26 cellular contexts compared by ENCODE assay signal in genomic region chr5:34772691-34773090, GRCh38.
"Had no signal": no experiment of that assay in that cellular context is flagged by ENCODE, and none has a peak within 500 bp of the region (broad histone marks: within the 10 kb centered on the region; RNA-seq: fewer than 3 reads in every experiment).

No MANE protein-coding gene starts in this region.

- H3K27me3 ChIP-seq: colonic mucosa, esophagus muscularis mucosa, foreskin keratinocyte, gastroesophageal sphincter, heart left ventricle, suprapubic skin, transverse colon, vagina had no signal

- H3K36me3 ChIP-seq: colonic mucosa, gastroesophageal sphincter, heart left ventricle, suprapubic skin, transverse colon, vagina had no signal

- H3K27ac ChIP-seq: colonic mucosa, esophagus muscularis mucosa, foreskin keratinocyte, gastroesophageal sphincter, heart left ventricle, psoas muscle, skin epidermis, suprapubic skin, transverse colon, vagina had no signal

- ATAC-seq: foreskin keratinocyte; gastroesophageal sphincter; heart left ventricle; left cardiac atrium; left ventricle myocardium superior; naive thymus-derived CD4-positive, alpha-beta T cell; psoas muscle; right cardiac atrium; stimulated activated naive B cell treated with anti-CD40 and anti-IgM and Interleukin-4, amounts not matched to agents 10 μg/mL and 1 μg/mL and 100 μg/mL, for 72 hours had no signal

- H3K4me1 ChIP-seq: colonic mucosa, foreskin keratinocyte, psoas muscle, transverse colon had no signal

- DNase-seq: colonic mucosa; effector memory CD4-positive, alpha-beta T cell; foreskin keratinocyte; heart left ventricle; hippocampal formation; left cardiac atrium; left ventricle myocardium superior; midbrain; naive thymus-derived CD4-positive, alpha-beta T cell; nephron progenitor cell; nucleus accumbens; psoas muscle; right cardiac atrium; stimulated activated CD4-positive, alpha-beta T cell treated with anti-CD3 and anti-CD28 coated beads, Interleukin-15, amount 100 ng/mL, for 24 hours; stimulated activated CD4-positive, alpha-beta T cell treated with anti-CD3 and anti-CD28 coated beads, Interleukin-2, amount 100 ng/mL, for 48 hours; stimulated activated naive B cell treated with anti-CD40 and anti-IgM and Interleukin-4, amounts not matched to agents 10 μg/mL and 1 μg/mL and 100 μg/mL, for 72 hours; transverse colon had no signal

- H3K4me3 ChIP-seq: colonic mucosa, esophagus muscularis mucosa, gastroesophageal sphincter, heart left ventricle, lung, psoas muscle, skin epidermis, suprapubic skin, transverse colon, vagina had no signal

- H3K4me1 Mint-ChIP-seq: memory B cell; naive thymus-derived CD4-positive, alpha-beta T cell; nephron progenitor cell had no signal

- H3K4me3 Mint-ChIP-seq: dendritic cell treated with granulocyte-macrophage colony-stimulating factor and Interleukin-4, amounts not matched to agents 40 ng/mL and 50 ng/mL, for 4 days; memory B cell; naive thymus-derived CD4-positive, alpha-beta T cell; nephron progenitor cell; stimulated activated naive B cell treated with anti-CD40 and anti-IgM and Interleukin-4, amounts not matched to agents 10 μg/mL and 1 μg/mL and 100 μg/mL, for 72 hours; stimulated activated naive CD8-positive, alpha-beta T cell treated with anti-CD3 and anti-CD28 coated beads, Interleukin-15, Interleukin-2, amounts not matched to agents 100 ng/mL and 50 ng/mL, for 24 hours had no signal

- H3K36me3 Mint-ChIP-seq: memory B cell had no signal

- H3K27ac Mint-ChIP-seq: dendritic cell treated with granulocyte-macrophage colony-stimulating factor and Interleukin-4, amounts not matched to agents 40 ng/mL and 50 ng/mL, for 4 days; memory B cell; naive thymus-derived CD4-positive, alpha-beta T cell; nephron progenitor cell; stimulated activated naive B cell treated with anti-CD40 and anti-IgM and Interleukin-4, amounts not matched to agents 10 μg/mL and 1 μg/mL and 100 μg/mL, for 72 hours; stimulated activated naive CD8-positive, alpha-beta T cell treated with anti-CD3 and anti-CD28 coated beads, Interleukin-15, Interleukin-2, amounts not matched to agents 100 ng/mL and 50 ng/mL, for 24 hours had no signal

- H3K9me3 ChIP-seq: colonic mucosa, psoas muscle, suprapubic skin, transverse colon, vagina had no signal
